Comparison of ENCODE assay signal across 8 cellular contexts in genomic region chr9:94726495-94727191, GRCh38. TPM values are rescaled to one million over a fixed set of nuclear protein-coding genes. Genes with fewer than 3 reads are reported as not detected.
DNase-seq lines count a peak whose midpoint lies in the region; ATAC-seq, FAIRE-seq and TF ChIP-seq lines count a peak whose summit lies in the region.

Gene AOPEP (plus strand): TSS chr9:94726699. CDS start chr9:94759784, 33,085 bp downstream.

- POLR2A ChIA-PET in T-cell (lab: Charles Lee) = interaction anchor here (0.6 to 0.8 kb wide), 3 partner anchors 57 to 135 kb away, joined by 3 to 8 read pairs (median 3); no protein-coding TSS in a partner anchor

- H3K9me3 ChIP-seq in adrenal gland (replicated peaks in 1 of 3) = no peaks in the 10 kb centered on the region
- H3K9me3 ChIP-seq in heart left ventricle = peaks cover 0 to 3% (median 0%) of the 10 kb centered on the region in 12 donors

- intact Hi-C loops in adrenal gland (cut with DNase I) (no loop called here), heart left ventricle (cut with DNase I) (loop anchor here in 1 of 10 donors (2.0 kb wide), 1 partner anchor 54 kb away; no protein-coding TSS in a partner anchor)

- no peak for TF ChIP-seq CTCF in adrenal gland (IDR thresholded peaks at IDR 0.05)
- no peak for TF ChIP-seq CTCF in heart left ventricle (IDR thresholded peaks at IDR 0.05)
- no peak for TF ChIP-seq CTCF in type B pancreatic cell (conservative IDR thresholded peaks at IDR 0.05)

- TF ChIP-seq POLR2A in GM12891 (IDR thresholded peaks at IDR 0.05; ENCODE audit: low read depth, low read length) (peak; percentile 86), adrenal gland (IDR thresholded peaks at IDR 0.05) (peak; percentile 20 to 82), heart left ventricle (IDR thresholded peaks at IDR 0.05) (peak in 1 of 2 donors; percentile 69)

- 0 to 1% (median 1%) methylated on average over 18 to 52 of the region's 52 CpGs for WGBS in adrenal gland, 4 donors
- 0 to 2% (median 1%) methylated on average over 32 to 52 of the region's 52 CpGs for WGBS in heart left ventricle, 4 donors

- H3K36me3 ChIP-seq in adrenal gland (replicated peaks in 1 of 2) (no peaks in the 10 kb centered on the region), heart left ventricle (no peaks in the 10 kb centered on the region)

- no peaks in the 10 kb centered on the region for H3K27me3 ChIP-seq in adrenal gland
- no peaks in the 10 kb centered on the region for H3K27me3 ChIP-seq in heart left ventricle

- H3K4me3 Mint-ChIP-seq in T-cell (peak within 1 kb of the TSS; percentile 91 to 99 (median 98)), type B pancreatic cell (peak within 1 kb of the TSS; percentile 99)

- CTCF ChIA-PET in T-cell (lab: Charles Lee) = interaction anchor here (0.6 to 0.7 kb wide), 2 partner anchors 57 to 71 kb away, joined by 3 to 4 read pairs; no protein-coding TSS in a partner anchor

- peaks cover 5 to 11% of the 10 kb centered on the region in 2 donors for H3K4me1 ChIP-seq in adrenal gland (replicated peaks in 1 of 2)
- peaks cover 0 to 14% (median 7%) of the 10 kb centered on the region in 12 donors for H3K4me1 ChIP-seq in heart left ventricle

- peak; percentile 98 for FAIRE-seq in GM12891 (lab: Jason Lieb, UNC)

- DNase-seq in GM12891 (ENCODE audit: insufficient read length, low spot score) (peak; percentile 99), NCI-H1436 treated with DMSO at 0.1 percent for 48 hours (lab: John Stamatoyannopoulos, UW) (peak; percentile 82), T-cell (peak; percentile 97 to 100 (median 99)), adrenal gland (peak; percentile 97 to 99 (median 99)), heart left ventricle (peak; percentile 98 to 100 (median 99)), pons (ENCODE audit: low spot score) (peak; percentile 93), type B pancreatic cell (ENCODE audit: extremely low spot score, unreplicated experiment) (peak; percentile 99)

- H3K27ac ChIP-seq in adrenal gland (peak within 1 kb of the TSS in 4 of 5 donors; percentile 80 to 88 (median 84)), heart left ventricle (peak within 1 kb of the TSS; percentile 8 to 90 (median 84))

- peak within 1 kb of the TSS; percentile 52 to 90 (median 72) for H3K4me3 ChIP-seq in adrenal gland
- H3K4me3 ChIP-seq in heart left ventricle = peak within 1 kb of the TSS; percentile 38 to 95 (median 85)

- H3K27ac Mint-ChIP-seq in T-cell (peak within 1 kb of the TSS; percentile 91 to 97), type B pancreatic cell (peak within 1 kb of the TSS; percentile 98)

- peak; percentile 96 for ATAC-seq in HG02840 (IDR thresholded peaks at IDR 0.05; ENCODE audit: low FRiP score, unreplicated experiment)
- ATAC-seq in T-cell (replicated peaks in 1 of 4) = peak; percentile 96 to 99 (median 98)
- peak; percentile 98 to 100 (median 100) for ATAC-seq in heart left ventricle

- H3K9me3 Mint-ChIP-seq in T-cell = no peaks in the 10 kb centered on the region
- peaks cover 3% of the 10 kb centered on the region for H3K9me3 Mint-ChIP-seq in type B pancreatic cell

- H3K4me1 Mint-ChIP-seq in T-cell = peaks cover 13 to 21% (median 21%) of the 10 kb centered on the region in 3 donors
- peaks cover 12% of the 10 kb centered on the region for H3K4me1 Mint-ChIP-seq in type B pancreatic cell (ENCODE audit: unreplicated experiment)

- H3K27me3 Mint-ChIP-seq in T-cell = peaks cover 0 to 2% of the 10 kb centered on the region in 2 donors
- no peaks in the 10 kb centered on the region for H3K27me3 Mint-ChIP-seq in type B pancreatic cell

- H3K36me3 Mint-ChIP-seq in T-cell (no peaks in the 10 kb centered on the region), type B pancreatic cell (peaks cover 4% of the 10 kb centered on the region)

TF ChIP-seq in GM12891, 5 proteins besides CTCF, POLR2A, EP300 and RAD21:
- TF ChIP-seq SPI1 (IDR thresholded peaks at IDR 0.05; ENCODE audit: low read depth, low read length) (peak; percentile 79), POLR2AphosphoS5 (IDR thresholded peaks at IDR 0.05; ENCODE audit: low read depth, low read length) (peak; percentile 87), POU2F2 (IDR thresholded peaks at IDR 0.05; ENCODE audit: low read depth, low read length) (peak; percentile 65), PAX5 (IDR thresholded peaks at IDR 0.05; ENCODE audit: insufficient read depth, low read length, severe bottlenecking) (no peak), TAF1 (IDR thresholded peaks at IDR 0.05; ENCODE audit: low read depth, low read length) (peak; percentile 58)

RNA-seq across cellular contexts. Expression of gene AOPEP, which starts in this region (rescaled TPM):
- polyA plus RNA-seq in GM12891 (2012; ENCODE audit: low read depth, missing spikeins) = 3.8 TPM
- total RNA-seq in T-cell (10 to 100 TPM; 10.4 to 14.8 (median 11.3) TPM), adrenal gland (10 to 100 TPM; 49.1 to 99.6 (median 71.6) TPM), heart left ventricle (100 to 1,000 TPM; 123 to 310 (median 185) TPM), type B pancreatic cell (ENCODE audit: low replicate concordance) (56.8 and 89.3 TPM in 2 replicates)
- polyA plus RNA-seq in adrenal gland (10 to 100 TPM; 31.0 to 95.1 (median 77.8) TPM), heart left ventricle (100 to 1,000 TPM; 105 to 252 TPM)

Comparison
In these comparisons a context has a peak if more than half of its experiments do, and no peak if none do; other contexts are left out.
1. Peak in every context shown above with its lines: DNase-seq, ATAC-seq, H3K4me3 ChIP-seq and H3K27ac ChIP-seq.